Comparison of ENCODE assay signal across 15 cellular contexts in genomic region chr13:79647518-79647917, GRCh38.
DNase-seq lines count a peak whose midpoint lies in the region; ATAC-seq, FAIRE-seq and TF ChIP-seq lines count a peak whose summit lies in the region.
"Had no signal": no experiment of that assay in that cellular context is flagged by ENCODE, and none has a peak within 500 bp of the region (broad histone marks: within the 10 kb centered on the region; RNA-seq: fewer than 3 reads in every experiment).

No MANE protein-coding gene starts in this region.

- CTCF ChIA-PET in Calu3 (lab: Charles Lee), result no interaction called here

- H3K36me3 ChIP-seq in hepatocyte (replicated peaks; ENCODE audit: insufficient read depth, low read depth) (no peaks in the 10 kb centered on the region), small intestine (ENCODE audit: control insufficient read depth in 2 of 2, insufficient read depth in 2 of 2, low read length in 2 of 2) (no peaks in the 10 kb centered on the region)
- H3K36me3 ChIP-seq: sigmoid colon, SJSA1, suprapubic skin had no signal

- no peak overlapping the region for H2AFZ ChIP-seq in hepatocyte

- no peaks in the 10 kb centered on the region for H3K79me2 ChIP-seq in hepatocyte

- no peak overlapping the region for H3K4me2 ChIP-seq in hepatocyte

- H3K27me3 ChIP-seq in hepatocyte (no peaks in the 10 kb centered on the region), small intestine (ENCODE audit: control insufficient read depth in 2 of 2, insufficient read depth in 2 of 2, low read length in 2 of 2) (no peaks in the 10 kb centered on the region)
- H3K27me3 ChIP-seq: sigmoid colon, SJSA1, suprapubic skin had no signal

- no TSS peak for BruUV-seq in Calu3 (replicated peaks; lab: Mats Ljungman, UMichigan)

- TF ChIP-seq CTCF in hepatocyte (IDR thresholded peaks at IDR 0.05; ENCODE audit: poor library complexity), result no peak
- no peak for TF ChIP-seq CTCF in Calu3 (IDR thresholded peaks at IDR 0.05; ENCODE audit: unreplicated experiment)

- no peak overlapping the region for H3K27ac Mint-ChIP-seq in Calu3 (ENCODE audit: unreplicated experiment)
- H3K27ac Mint-ChIP-seq: activated CD8-positive, alpha-beta memory T cell treated with anti-CD3 and anti-CD28 coated beads, Interleukin-2, amount 10 ng/mL, durations not matched to agents 7 days and 5 days; activated naive CD4-positive, alpha-beta T cell treated with anti-CD3 and anti-CD28 coated beads, Interleukin-2, amount 50 U/mL, for 72 hours; CD4-positive, CD25-positive, alpha-beta regulatory T cell; naive B cell had no signal

- no peak for FAIRE-seq in small intestine (lab: Jason Lieb, UNC)

- H3K9me3 Mint-ChIP-seq in Calu3 (ENCODE audit: low read depth, unreplicated experiment), result no peaks in the 10 kb centered on the region
- H3K9me3 Mint-ChIP-seq: activated naive CD4-positive, alpha-beta T cell treated with anti-CD3 and anti-CD28 coated beads, Interleukin-2, amount 50 U/mL, for 72 hours; naive B cell had no signal

- no peak overlapping the region for H3K4me3 ChIP-seq in hepatocyte
- no peak overlapping the region for H3K4me3 ChIP-seq in small intestine (ENCODE audit: low read depth in 1 of 2, low read length in 2 of 2)
- H3K4me3 ChIP-seq: sigmoid colon, SJSA1, suprapubic skin had no signal

- H3K4me3 Mint-ChIP-seq in Calu3 (ENCODE audit: low read depth, unreplicated experiment), result no peak overlapping the region
- H3K4me3 Mint-ChIP-seq: activated CD8-positive, alpha-beta memory T cell treated with anti-CD3 and anti-CD28 coated beads, Interleukin-2, amount 10 ng/mL, durations not matched to agents 7 days and 5 days; CD4-positive, CD25-positive, alpha-beta regulatory T cell; naive B cell had no signal

- H3K36me3 Mint-ChIP-seq in Calu3 (ENCODE audit: insufficient read depth, unreplicated experiment), result no peaks in the 10 kb centered on the region
- H3K36me3 Mint-ChIP-seq: activated CD8-positive, alpha-beta memory T cell treated with anti-CD3 and anti-CD28 coated beads, Interleukin-2, amount 10 ng/mL, durations not matched to agents 7 days and 5 days; activated naive CD4-positive, alpha-beta T cell treated with anti-CD3 and anti-CD28 coated beads, Interleukin-2, amount 50 U/mL, for 72 hours; CD4-positive, CD25-positive, alpha-beta regulatory T cell; naive B cell had no signal

- H3K4me1 Mint-ChIP-seq in Calu3 (ENCODE audit: low read depth, unreplicated experiment), result no peaks in the 10 kb centered on the region
- H3K4me1 Mint-ChIP-seq: activated CD8-positive, alpha-beta memory T cell treated with anti-CD3 and anti-CD28 coated beads, Interleukin-2, amount 10 ng/mL, durations not matched to agents 7 days and 5 days; CD4-positive, CD25-positive, alpha-beta regulatory T cell; naive B cell had no signal

- no peaks in the 10 kb centered on the region for H3K9me2 ChIP-seq in hepatocyte (replicated peaks; ENCODE audit: insufficient read depth)

- no peaks in the 10 kb centered on the region for H4K20me1 ChIP-seq in hepatocyte (ENCODE audit: insufficient read depth, poor library complexity, severe bottlenecking)

- H3K27me3 Mint-ChIP-seq in Calu3 (ENCODE audit: unreplicated experiment), result no peaks in the 10 kb centered on the region
- H3K27me3 Mint-ChIP-seq: activated CD8-positive, alpha-beta memory T cell treated with anti-CD3 and anti-CD28 coated beads, Interleukin-2, amount 10 ng/mL, durations not matched to agents 7 days and 5 days; CD4-positive, CD25-positive, alpha-beta regulatory T cell had no signal

- intact Hi-C loops in Calu3 (cut with micrococcal nuclease; ENCODE audit: unreplicated experiment), result no loop called here

- H3K9me3 ChIP-seq in hepatocyte (ENCODE audit: low read depth) (no peaks in the 10 kb centered on the region), small intestine (ENCODE audit: control insufficient read depth, low read depth) (no peaks in the 10 kb centered on the region)
- H3K9me3 ChIP-seq: sigmoid colon, SJSA1, suprapubic skin had no signal

- H3K4me1 ChIP-seq in hepatocyte (ENCODE audit: insufficient read depth), result peaks cover 4% of the 10 kb centered on the region
- H3K4me1 ChIP-seq in small intestine (ENCODE audit: control insufficient read depth in 2 of 2, insufficient read depth in 1 of 2, low read depth in 1 of 2, low read length in 1 of 2), result no peaks in the 10 kb centered on the region
- H3K4me1 ChIP-seq: sigmoid colon, SJSA1 had no signal

- H3K27ac ChIP-seq in hepatocyte, result peak overlapping the region; percentile 27
- no peak overlapping the region for H3K27ac ChIP-seq in small intestine (ENCODE audit: low read depth in 1 of 2, low read length in 1 of 2)
- H3K27ac ChIP-seq: sigmoid colon, SJSA1 had no signal

- peak; percentile 91 for DNase-seq in NCI-H748 treated with DMSO at 0.1 percent for 48 hours (lab: John Stamatoyannopoulos, UW)
- peak; percentile 63 for DNase-seq in hepatocyte (ENCODE audit: low spot score)
- peak; percentile 34 for DNase-seq in small intestine
- DNase-seq in Calu3, result no peak
- DNase-seq: activated CD8-positive, alpha-beta memory T cell treated with anti-CD3 and anti-CD28 coated beads, Interleukin-2, amount 10 ng/mL, durations not matched to agents 7 days and 5 days; CD4-positive, CD25-positive, alpha-beta regulatory T cell; naive B cell; NCI-H526; sigmoid colon had no signal

- ATAC-seq in HG03521 (IDR thresholded peaks at IDR 0.05; ENCODE audit: unreplicated experiment) (peak; percentile 48), GM19455 (IDR thresholded peaks at IDR 0.05; ENCODE audit: unreplicated experiment) (no peak), HG03039 (IDR thresholded peaks at IDR 0.05; ENCODE audit: unreplicated experiment) (no peak)
- ATAC-seq: activated CD8-positive, alpha-beta memory T cell treated with anti-CD3 and anti-CD28 coated beads, Interleukin-2, amount 10 ng/mL, durations not matched to agents 7 days and 5 days; activated naive CD4-positive, alpha-beta T cell treated with anti-CD3 and anti-CD28 coated beads, Interleukin-2, amount 50 U/mL, for 72 hours had no signal

- WGBS in hepatocyte (ENCODE audit: low lambda C conversion rate, missing lambda C conversion rate), result 38% methylated on average over 2 of the region's 2 CpGs
- WGBS in small intestine, 3 donors, result 15 to 58% (median 38%) methylated on average over 2 of the region's 2 CpGs
